8 cellular contexts compared by ENCODE assay signal in genomic region chr22:24247564-24248344, GRCh38. TPM values are rescaled to one million over a fixed set of nuclear protein-coding genes. Genes with fewer than 3 reads are reported as not detected.
A peak's percentile ranks its signal among the peaks of the same experiment; 100 is the strongest.
DNase-seq lines count a peak whose midpoint lies in the region; ATAC-seq and TF ChIP-seq lines count a peak whose summit lies in the region.

No MANE protein-coding gene starts in this region.

- WGBS in trophoblast cell (ENCODE audit: extremely low coverage, insufficient coverage, insufficient read length), result no CpG with 5 or more reads among the region's 23 CpGs

- H2BK12ac ChIP-seq in trophoblast cell (ENCODE audit: low read length), result peak overlapping the region; percentile 16

- ATAC-seq in Right ventricle myocardium superior (ENCODE audit: poor library complexity), result peak; percentile 93
- no peak for ATAC-seq in GM18868 (IDR thresholded peaks at IDR 0.05; ENCODE audit: unreplicated experiment)
- no peak for ATAC-seq in GM18505 (IDR thresholded peaks at IDR 0.05; ENCODE audit: unreplicated experiment)

- peak overlapping the region; percentile 18 for H2BK5ac ChIP-seq in trophoblast cell (ENCODE audit: low read depth, low read length, poor library complexity)

- peak overlapping the region; percentile 9 for H2AFZ ChIP-seq in trophoblast cell (ENCODE audit: insufficient read depth, low read length, poor library complexity)

- H3K4me2 ChIP-seq in trophoblast cell (ENCODE audit: low read length), result no peak overlapping the region

- DNase-seq in D341Med (ENCODE audit: low spot score), result peak; percentile 91
- DNase-seq in HS-5 (ENCODE audit: low read depth), result peak; percentile 45
- DNase-seq in SJCRH30, result peak; percentile 83 to 88
- DNase-seq in adipocyte (ENCODE audit: low read depth), result peak; percentile 99
- peak; percentile 94 for DNase-seq in Right ventricle myocardium superior
- DNase-seq in trophoblast cell, result peak; percentile 88 to 90

- H3K36me3 ChIP-seq in SJCRH30 (no peaks in the 10 kb centered on the region), adipocyte (ENCODE audit: control insufficient read depth, insufficient read depth, low read length, severe bottlenecking) (no peaks in the 10 kb centered on the region), trophoblast cell (ENCODE audit: control insufficient read depth in 1 of 2, insufficient read depth in 2 of 2, low read length in 2 of 2) (no peaks in the 10 kb centered on the region)

- no peak overlapping the region for H3K18ac ChIP-seq in trophoblast cell (ENCODE audit: low read length)

- H2AK5ac ChIP-seq in trophoblast cell (ENCODE audit: low read length), result no peak overlapping the region

- no peaks in the 10 kb centered on the region for H3K27me3 ChIP-seq in SJCRH30
- no peaks in the 10 kb centered on the region for H3K27me3 ChIP-seq in adipocyte (replicated peaks; ENCODE audit: control insufficient read depth, insufficient read depth, low read length)
- no peaks in the 10 kb centered on the region for H3K27me3 ChIP-seq in trophoblast cell (ENCODE audit: insufficient read depth, low read length)

- H4K8ac ChIP-seq in trophoblast cell (ENCODE audit: low read depth, low read length), result peak overlapping the region; percentile 19

- no peak overlapping the region for H3K14ac ChIP-seq in trophoblast cell (ENCODE audit: low read length)

- H4K91ac ChIP-seq in trophoblast cell (ENCODE audit: low read depth, low read length), result peak overlapping the region; percentile 65

- H3K9me3 ChIP-seq in SJCRH30 (replicated peaks) (no peaks in the 10 kb centered on the region), adipocyte (ENCODE audit: control insufficient read depth, low read length) (no peaks in the 10 kb centered on the region), trophoblast cell (ENCODE audit: insufficient read depth, low read depth, low read length) (peaks cover 4% of the 10 kb centered on the region)

- intact Hi-C loops in Right ventricle myocardium superior (cut with DNase I), result loop anchor here (2.0 kb wide), 1 partner anchor 49 kb away; no protein-coding TSS in a partner anchor

- H3K27ac ChIP-seq in SJCRH30 (no peak overlapping the region), trophoblast cell (ENCODE audit: low read depth, low read length) (peak overlapping the region; percentile 68)

- no peaks in the 10 kb centered on the region for H3K79me2 ChIP-seq in trophoblast cell (ENCODE audit: control insufficient read depth, insufficient read depth, low read length, poor library complexity)

- H3K4me3 ChIP-seq in SJCRH30, result no peak overlapping the region
- H3K4me3 ChIP-seq in adipocyte (ENCODE audit: low read length), result peak overlapping the region; percentile 73
- no peak overlapping the region for H3K4me3 ChIP-seq in trophoblast cell (ENCODE audit: low read depth, low read length)

- H4K12ac ChIP-seq in trophoblast cell (ENCODE audit: low read depth, low read length), result peak overlapping the region; percentile 21

- H3K9ac ChIP-seq in adipocyte (ENCODE audit: low read length), result peak overlapping the region; percentile 84
- no peak overlapping the region for H3K9ac ChIP-seq in trophoblast cell (ENCODE audit: low read length)

- peaks cover 22% of the 10 kb centered on the region for H3K79me1 ChIP-seq in trophoblast cell (ENCODE audit: low read length)

- H3K23ac ChIP-seq in trophoblast cell (ENCODE audit: low read length), result no peak overlapping the region

- peaks cover 21% of the 10 kb centered on the region for H3K4me1 ChIP-seq in SJCRH30
- peaks cover 19% of the 10 kb centered on the region for H3K4me1 ChIP-seq in adipocyte (ENCODE audit: control insufficient read depth, insufficient read depth, low read length)
- peaks cover 24 to 33% of the 10 kb centered on the region in 2 experiments for H3K4me1 ChIP-seq in trophoblast cell (ENCODE audit: control insufficient read depth in 1 of 2, insufficient read depth in 2 of 2, low read length in 2 of 2)

- TF ChIP-seq POLR2A in GM18505 (IDR thresholded peaks at IDR 0.05; ENCODE audit: borderline replicate concordance, extremely low read depth, insufficient read depth, insufficient read length), result no peak

- peak overlapping the region; percentile 54 for H2BK120ac ChIP-seq in trophoblast cell (ENCODE audit: insufficient read depth, low read length, poor library complexity)

- H3K4ac ChIP-seq in trophoblast cell (ENCODE audit: low read depth, low read length), result no peak overlapping the region

RNA-seq across cellular contexts. Expression of gene GGT5, which starts 2.9 kb away (rescaled TPM):
- 0.91 and 2.0 TPM in 2 replicates for total RNA-seq in SJCRH30 (2014; rRNA removed; shearing (Covaris generic))
- total RNA-seq in Right ventricle myocardium superior, result 21.0 TPM
- 8.2 and 9.1 TPM in 2 replicates for polyA plus RNA-seq in trophoblast cell (2013)

RNA-seq across cellular contexts. Expression of gene SPECC1L, which starts 22.9 kb away (rescaled TPM):
- total RNA-seq in SJCRH30 (2014; rRNA removed; shearing (Covaris generic)), result 39.7 and 41.3 TPM in 2 replicates
- total RNA-seq in Right ventricle myocardium superior, result 41.1 TPM
- 28.4 and 30.4 TPM in 2 replicates for polyA plus RNA-seq in trophoblast cell (2013)

Comparison
In these comparisons a context has a peak if more than half of its experiments do, and no peak if none do; other contexts are left out.
1. DNase-seq: peak in every context shown above with its lines; median percentile 99 in adipocyte; 94 in Right ventricle myocardium superior; 91 in D341Med; 89 in trophoblast cell; 86 in SJCRH30; 45 in HS-5.